ENCODE assay signal across 8 cellular contexts in genomic region chr21:45293214-45293725, GRCh38. TPM values are rescaled to one million over a fixed set of nuclear protein-coding genes. Genes with fewer than 3 reads are reported as not detected.
DNase-seq lines count a peak whose midpoint lies in the region; ATAC-seq and TF ChIP-seq lines count a peak whose summit lies in the region.

No MANE protein-coding gene starts in this region.

- H3K4me3 ChIP-seq in coronary artery (no peak overlapping the region), mesenchymal stem cell (ENCODE audit: insufficient read depth in 1 of 2, low read depth in 1 of 2, low read length in 2 of 2) (peak overlapping the region in 1 of 2 experiments; percentile 21), subcutaneous abdominal adipose tissue (ENCODE audit: low read depth in 1 of 5, low read length in 5 of 5) (peak overlapping the region in 1 of 5 donors; percentile 29)

- peaks cover 10% of the 10 kb centered on the region; the same call in 1 of the 2 replicates for H3K9me3 Mint-ChIP-seq in HFFc6
- no peaks in the 10 kb centered on the region for H3K9me3 Mint-ChIP-seq in natural killer cell treated with Interleukin-12 subunit alpha and Interleukin-12 subunit beta and Interleukin-15 and Interleukin-18, amount 100 ng/mL, for 72 hours

- peak overlapping the region; percentile 80 to 99 for H2BK12ac ChIP-seq in mesenchymal stem cell (ENCODE audit: low read length in 2 of 2)

- peak overlapping the region; percentile 100 for H4K91ac ChIP-seq in mesenchymal stem cell (ENCODE audit: low read length)

- peak overlapping the region; percentile 40 to 91 for H3K23ac ChIP-seq in mesenchymal stem cell (ENCODE audit: low read length in 2 of 2)

- peaks cover 9 to 11% of the 10 kb centered on the region in 2 experiments for H3K36me3 ChIP-seq in mesenchymal stem cell (ENCODE audit: control insufficient read depth in 1 of 2, insufficient read depth in 2 of 2, low read depth in 1 of 2, low read length in 2 of 2)
- H3K36me3 ChIP-seq in subcutaneous abdominal adipose tissue (ENCODE audit: control insufficient read depth in 5 of 5, insufficient read depth in 5 of 5, low read length in 5 of 5), result no peaks in the 10 kb centered on the region

- H2BK15ac ChIP-seq in mesenchymal stem cell (ENCODE audit: low read depth, poor library complexity, severe bottlenecking), result peak overlapping the region; percentile 99

- H3K27me3 ChIP-seq in mesenchymal stem cell (ENCODE audit: control insufficient read depth in 1 of 2, insufficient read depth in 1 of 2, low read length in 2 of 2), result no peaks in the 10 kb centered on the region
- H3K27me3 ChIP-seq in subcutaneous abdominal adipose tissue (ENCODE audit: control insufficient read depth in 5 of 5, insufficient read depth in 4 of 5, low read length in 5 of 5), result peaks cover 0 to 21% (median 0%) of the 10 kb centered on the region in 5 donors

- H3K14ac ChIP-seq in mesenchymal stem cell (ENCODE audit: low read length in 2 of 2), result peak overlapping the region in 1 of 2 experiments; percentile 99

- peak overlapping the region; percentile 96 to 100 for H3K18ac ChIP-seq in mesenchymal stem cell (ENCODE audit: low read depth in 1 of 2, low read length in 2 of 2)

- peak overlapping the region; percentile 95 for H2BK5ac ChIP-seq in mesenchymal stem cell (ENCODE audit: low read depth, low read length, poor library complexity, severe bottlenecking)

- H2AK5ac ChIP-seq in mesenchymal stem cell (ENCODE audit: low read length, severe bottlenecking), result peak overlapping the region; percentile 98

- H3K4ac ChIP-seq in mesenchymal stem cell (ENCODE audit: low read depth in 1 of 2, low read length in 2 of 2), result peak overlapping the region; percentile 97 to 100

- peaks cover 21% of the 10 kb centered on the region for H3K79me1 ChIP-seq in mesenchymal stem cell (replicated peaks; ENCODE audit: low read length, poor library complexity, severe bottlenecking)

- H3K27ac ChIP-seq in coronary artery (peak overlapping the region; percentile 95 to 98), mesenchymal stem cell (ENCODE audit: low read length, poor library complexity, severe bottlenecking) (peak overlapping the region; percentile 94), subcutaneous abdominal adipose tissue (ENCODE audit: low read depth, low read length) (peak overlapping the region; percentile 86)

- H3K9ac ChIP-seq in mesenchymal stem cell (ENCODE audit: low read length) (peak overlapping the region; percentile 86), subcutaneous abdominal adipose tissue (ENCODE audit: low read length in 5 of 5) (peak overlapping the region in 2 of 5 donors; percentile 5 to 30)

- DNase-seq in HFFc6 (no peak), coronary artery (ENCODE audit: low spot score) (peak; percentile 85), mesenchymal stem cell (peak; percentile 69)
- no peak for DNase-seq in natural killer cell treated with Interleukin-12 subunit alpha and Interleukin-12 subunit beta and Interleukin-15 and Interleukin-18, amount 100 ng/mL, for 72 hours (ENCODE audit: low spot score)

- peak overlapping the region; percentile 92 for H3K27ac Mint-ChIP-seq in HFFc6
- no peak overlapping the region for H3K27ac Mint-ChIP-seq in natural killer cell treated with Interleukin-12 subunit alpha and Interleukin-12 subunit beta and Interleukin-15 and Interleukin-18, amount 100 ng/mL, for 72 hours

- H4K8ac ChIP-seq in mesenchymal stem cell (ENCODE audit: low read length), result peak overlapping the region; percentile 100

- no peak overlapping the region for H2AFZ ChIP-seq in mesenchymal stem cell (ENCODE audit: low read depth, low read length)

- TF ChIP-seq CTCF in HFFc6 (IDR thresholded peaks at IDR 0.05), result no peak
- no peak for TF ChIP-seq CTCF in coronary artery (IDR thresholded peaks at IDR 0.05)

- 75% methylated on average over 19 of the region's 19 CpGs for WGBS in mesenchymal stem cell

- peaks cover 23% of the 10 kb centered on the region for H3K36me3 Mint-ChIP-seq in HFFc6 (ENCODE audit: low read depth)
- H3K36me3 Mint-ChIP-seq in natural killer cell treated with Interleukin-12 subunit alpha and Interleukin-12 subunit beta and Interleukin-15 and Interleukin-18, amount 100 ng/mL, for 72 hours, result no peaks in the 10 kb centered on the region

- H3K27me3 Mint-ChIP-seq in HFFc6 (ENCODE audit: insufficient read depth), result peaks cover 11% of the 10 kb centered on the region
- peaks cover 0 to 10% of the 10 kb centered on the region in 2 donors for H3K27me3 Mint-ChIP-seq in natural killer cell treated with Interleukin-12 subunit alpha and Interleukin-12 subunit beta and Interleukin-15 and Interleukin-18, amount 100 ng/mL, for 72 hours

- H3K9me3 ChIP-seq in mesenchymal stem cell (ENCODE audit: control insufficient read depth, low read length), result peaks cover 6% of the 10 kb centered on the region
- no peaks in the 10 kb centered on the region for H3K9me3 ChIP-seq in subcutaneous abdominal adipose tissue (ENCODE audit: control insufficient read depth in 5 of 5, low read length in 5 of 5)

- peak overlapping the region; percentile 9; the same call in 1 of the 2 replicates for H3K4me3 Mint-ChIP-seq in HFFc6
- no peak overlapping the region for H3K4me3 Mint-ChIP-seq in natural killer cell treated with Interleukin-12 subunit alpha and Interleukin-12 subunit beta and Interleukin-15 and Interleukin-18, amount 100 ng/mL, for 72 hours

- H3K4me2 ChIP-seq in mesenchymal stem cell (ENCODE audit: low read length, poor library complexity, severe bottlenecking), result peak overlapping the region; percentile 65

- ATAC-seq in HG03039 (IDR thresholded peaks at IDR 0.05; ENCODE audit: unreplicated experiment), result no peak
- ATAC-seq in GM19467 (IDR thresholded peaks at IDR 0.05; ENCODE audit: unreplicated experiment), result no peak
- no peak for ATAC-seq in natural killer cell treated with Interleukin-12 subunit alpha and Interleukin-12 subunit beta and Interleukin-15 and Interleukin-18, amount 100 ng/mL, for 72 hours
- no peak for ATAC-seq in GM18519 (IDR thresholded peaks at IDR 0.05; ENCODE audit: low FRiP score, unreplicated experiment)

- peaks cover 81% of the 10 kb centered on the region for H3K4me1 Mint-ChIP-seq in HFFc6 (ENCODE audit: low read depth)
- H3K4me1 Mint-ChIP-seq in natural killer cell treated with Interleukin-12 subunit alpha and Interleukin-12 subunit beta and Interleukin-15 and Interleukin-18, amount 100 ng/mL, for 72 hours (ENCODE audit: low read depth in 2 of 2), result peaks cover 4 to 9% of the 10 kb centered on the region in 2 donors

- peak overlapping the region; percentile 100 for H2BK120ac ChIP-seq in mesenchymal stem cell (ENCODE audit: low read depth, low read length)

- peaks cover 43% of the 10 kb centered on the region for H3K4me1 ChIP-seq in mesenchymal stem cell (ENCODE audit: control insufficient read depth, insufficient read depth, low read depth, low read length)
- peaks cover 18 to 50% (median 46%) of the 10 kb centered on the region in 5 donors for H3K4me1 ChIP-seq in subcutaneous abdominal adipose tissue (ENCODE audit: control insufficient read depth in 5 of 5, insufficient read depth in 5 of 5, low read length in 5 of 5)

RNA-seq across cellular contexts. Expression of gene POFUT2, which starts 5.6 kb away (rescaled TPM):
- total RNA-seq in HFFc6 (2021; fragmentation: NEBNext Ultra II Directional; extraction: Animal tissue kit (Norgen Biotek cat#: 25700)), result 100 to 1,000 TPM in 1 of 6 experiments, 10 to 100 TPM in 5; 78.2 to 112 (median 80.3) TPM
- polyA plus RNA-seq in mesenchymal stem cell (2013, experiment 1 of 2), result 75.1 TPM
- 76.3 TPM for polyA plus RNA-seq in mesenchymal stem cell (2013, experiment 2 of 2)
- total RNA-seq in natural killer cell treated with Interleukin-12 subunit alpha and Interleukin-12 subunit beta and Interleukin-15 and Interleukin-18, amount 100 ng/mL, for 72 hours, result 10 to 100 TPM; 16.5 to 23.5 TPM

Comparison
In these comparisons a context has a peak if more than half of its experiments do, and no peak if none do; other contexts are left out.
1. DNase-seq: peak in coronary artery (single experiment) and mesenchymal stem cell (single experiment); none in HFFc6 (single experiment) and natural killer cell treated with Interleukin-12 subunit alpha and Interleukin-12 subunit beta and Interleukin-15 and Interleukin-18, amount 100 ng/mL, for 72 hours (single experiment).
2. Peak in every context shown above with its lines, with median percentiles within 50 percentile points of each other: H3K27ac ChIP-seq.